ENCODE assay signal across 8 cellular contexts in genomic region chr13:112859817-112860190, GRCh38.
DNase-seq lines count a peak whose midpoint lies in the region; ATAC-seq and TF ChIP-seq lines count a peak whose summit lies in the region.

No MANE protein-coding gene starts in this region.

- H3K79me2 ChIP-seq in H9 (ENCODE audit: insufficient read depth, low read length) = no peaks in the 10 kb centered on the region

- no peaks in the 10 kb centered on the region for H3K27me3 Mint-ChIP-seq in activated CD4-positive, alpha-beta T cell treated with anti-CD3 and anti-CD28 coated beads for 36 hours
- H3K27me3 Mint-ChIP-seq in H9 (ENCODE audit: low read depth) = no peaks in the 10 kb centered on the region

- H3K79me1 ChIP-seq in H9 (ENCODE audit: insufficient read depth, low read depth, low read length, poor library complexity, severe bottlenecking) = no peaks in the 10 kb centered on the region

- no peaks in the 10 kb centered on the region for H4K20me1 ChIP-seq in H9 (ENCODE audit: control insufficient read depth, insufficient read depth, insufficient read length)

- H2BK15ac ChIP-seq in H9 (ENCODE audit: low read depth, low read length) = no peak overlapping the region

- H3K9me3 Mint-ChIP-seq in activated CD4-positive, alpha-beta T cell treated with anti-CD3 and anti-CD28 coated beads for 36 hours (ENCODE audit: low read depth) = no peaks in the 10 kb centered on the region
- H3K9me3 Mint-ChIP-seq in H9 = no peaks in the 10 kb centered on the region

- no peak overlapping the region for H3K4me3 ChIP-seq in retinal pigment epithelial cell (ENCODE audit: low read length)

- ATAC-seq in GM18907 (IDR thresholded peaks at IDR 0.05; ENCODE audit: unreplicated experiment) (peak; percentile 85), HG03045 (IDR thresholded peaks at IDR 0.05; ENCODE audit: unreplicated experiment) (peak; percentile 80)
- ATAC-seq in activated CD4-positive, alpha-beta T cell treated with anti-CD3 and anti-CD28 coated beads for 36 hours = no peak

- no peak overlapping the region for H4K5ac ChIP-seq in H9 (ENCODE audit: insufficient read length, low read depth, low read length)

- CTCF ChIA-PET in activated CD4-positive, alpha-beta T cell treated with anti-CD3 and anti-CD28 coated beads for 36 hours (lab: Charles Lee) = no interaction called here

- no peak overlapping the region for H3K18ac ChIP-seq in H9 (ENCODE audit: insufficient read length, low read depth, low read length)

- POLR2A ChIA-PET in activated CD4-positive, alpha-beta T cell treated with anti-CD3 and anti-CD28 coated beads for 36 hours (lab: Charles Lee) = no interaction called here

- no peak overlapping the region for H2BK20ac ChIP-seq in H9 (ENCODE audit: low read depth, low read length, poor library complexity, severe bottlenecking)

- H2AK5ac ChIP-seq in H9 (ENCODE audit: insufficient read length, low read length) = no peak overlapping the region

- H3K9me3 ChIP-seq in H9 (ENCODE audit: control insufficient read depth, low read depth, low read length) = no peaks in the 10 kb centered on the region

- H3K4me2 ChIP-seq in H9 (ENCODE audit: insufficient read depth, insufficient read length, low read length) = no peak overlapping the region

- no peaks in the 10 kb centered on the region for H3K4me1 Mint-ChIP-seq in activated CD4-positive, alpha-beta T cell treated with anti-CD3 and anti-CD28 coated beads for 36 hours
- no peaks in the 10 kb centered on the region for H3K4me1 Mint-ChIP-seq in H9

- no peaks in the 10 kb centered on the region for H3K23me2 ChIP-seq in H9 (ENCODE audit: insufficient read length, low read depth, low read length, poor library complexity, severe bottlenecking)

- no peak overlapping the region for H2BK120ac ChIP-seq in H9 (ENCODE audit: low read depth, low read length, poor library complexity, severe bottlenecking)

- no peak overlapping the region for H3T11ph ChIP-seq in H9 (ENCODE audit: low read length)

- H2AFZ ChIP-seq in H9 (ENCODE audit: low read length) = no peak overlapping the region

- no peak overlapping the region for H3K14ac ChIP-seq in H9 (ENCODE audit: insufficient read depth, low read length)

- no peak overlapping the region for H3K9ac ChIP-seq in H9 (ENCODE audit: extremely low read depth, insufficient read length, low read length)

- no CpG with 5 or more reads among the region's 7 CpGs for WGBS in H9 (ENCODE audit: extremely low coverage, insufficient read length, low lambda C conversion rate)

- intact Hi-C loops in activated CD4-positive, alpha-beta T cell treated with anti-CD3 and anti-CD28 coated beads for 36 hours (cut with DNase I, micrococcal nuclease) = no loop called here

- DNase-seq in caudate nucleus (lab: John Stamatoyannopoulos, UW) (peak in 6 of 61 donors; percentile 17 to 42 (median 26)), retinal pigment epithelial cell (ENCODE audit: low read depth) (peak; percentile 9), T1000 (lab: John Stamatoyannopoulos, UW) (no peak), H9 (no peak), iPS-NIHi11 (ENCODE audit: low spot score) (no peak)
- no peak for DNase-seq in activated CD4-positive, alpha-beta T cell treated with anti-CD3 and anti-CD28 coated beads for 36 hours

- H3K4ac ChIP-seq in H9 (ENCODE audit: low read depth, low read length) = no peak overlapping the region

- no peak overlapping the region for H3K4me3 Mint-ChIP-seq in activated CD4-positive, alpha-beta T cell treated with anti-CD3 and anti-CD28 coated beads for 36 hours
- no peak overlapping the region for H3K4me3 Mint-ChIP-seq in H9

- H3K56ac ChIP-seq in H9 (ENCODE audit: insufficient read length, low read depth, low read length) = no peak overlapping the region

- no peaks in the 10 kb centered on the region for H3K27me3 ChIP-seq in H9 (ENCODE audit: insufficient read depth, low read length)

- H4K8ac ChIP-seq in H9 (replicated peaks; ENCODE audit: insufficient read length, low read depth, low read length) = no peak overlapping the region

- H3K4me1 ChIP-seq in H9 (ENCODE audit: insufficient read depth, low read length) = no peaks in the 10 kb centered on the region

- peaks cover 49% of the 10 kb centered on the region for H3K36me3 Mint-ChIP-seq in activated CD4-positive, alpha-beta T cell treated with anti-CD3 and anti-CD28 coated beads for 36 hours (ENCODE audit: low read depth)
- H3K36me3 Mint-ChIP-seq in H9 (ENCODE audit: insufficient read depth in 1 of 3, low read depth in 3 of 3) = peaks cover 35 to 86% (median 79%) of the 10 kb centered on the region in 3 experiments; a peak in 6 of 7 replicates

- no peak overlapping the region for H3K23ac ChIP-seq in H9 (ENCODE audit: insufficient read length, low read depth, low read length)

- H3K27ac Mint-ChIP-seq in activated CD4-positive, alpha-beta T cell treated with anti-CD3 and anti-CD28 coated beads for 36 hours = no peak overlapping the region
- H3K27ac Mint-ChIP-seq in H9 = no peak overlapping the region

- TF ChIP-seq CTCF in retinal pigment epithelial cell (conservative IDR thresholded peaks at IDR 0.05; ENCODE audit: low read depth, low read length) = no peak
- TF ChIP-seq CTCF in H9 (conservative IDR thresholded peaks at IDR 0.05) = no peak

- H2BK5ac ChIP-seq in H9 (ENCODE audit: insufficient read length, low read length) = no peak overlapping the region

- no peak overlapping the region for H4K91ac ChIP-seq in H9 (ENCODE audit: insufficient read length, low read depth, low read length)

- H3K27ac ChIP-seq in caudate nucleus (ENCODE audit: low read depth, low read length) (peak overlapping the region; percentile 3), H9 (ENCODE audit: insufficient read length, low read depth, low read length) (no peak overlapping the region)

- H2BK12ac ChIP-seq in H9 (ENCODE audit: insufficient read length, low read depth, low read length) = no peak overlapping the region
